ENCODE assay signal across 21 cellular contexts in genomic region chr20:6040958-6041807, GRCh38. TPM values are rescaled to one million over a fixed set of nuclear protein-coding genes. Genes with fewer than 3 reads are reported as not detected.
DNase-seq lines count a peak whose midpoint lies in the region; ATAC-seq, FAIRE-seq and TF ChIP-seq lines count a peak whose summit lies in the region.
"Had no signal": no experiment of that assay in that cellular context is flagged by ENCODE, and none has a peak within 500 bp of the region (broad histone marks: within the 10 kb centered on the region; RNA-seq: fewer than 3 reads in every experiment).

No MANE protein-coding gene starts in this region.

- no peaks in the 10 kb centered on the region for H3K9me3 Mint-ChIP-seq in activated T-cell treated with anti-CD3 and anti-CD28 coated beads, Interleukin-2, amount 50 U/mL, for 72 hours
- H3K9me3 Mint-ChIP-seq: CD4-positive, alpha-beta T cell had no signal

- H3K23ac ChIP-seq in mesenchymal stem cell (ENCODE audit: low read length in 2 of 2): no peak overlapping the region

- peak overlapping the region; percentile 15 for H4K91ac ChIP-seq in mesenchymal stem cell (ENCODE audit: low read length)

- H3K9me3 ChIP-seq in right cardiac atrium (ENCODE audit: control insufficient read depth, low read length): no peaks in the 10 kb centered on the region
- no peaks in the 10 kb centered on the region for H3K9me3 ChIP-seq in K562 (replicated peaks; ENCODE audit: control insufficient read depth, insufficient read depth, low read depth, low read length)
- no peaks in the 10 kb centered on the region for H3K9me3 ChIP-seq in mesenchymal stem cell (ENCODE audit: control insufficient read depth, low read length)
- no peaks in the 10 kb centered on the region for H3K9me3 ChIP-seq in aorta (ENCODE audit: control insufficient read depth, low read length)
- H3K9me3 ChIP-seq in prostate gland: no peaks in the 10 kb centered on the region
- H3K9me3 ChIP-seq: A549, Peyer's patch had no signal

- peaks cover 48% of the 10 kb centered on the region for H3K36me3 ChIP-seq in K562 (ENCODE audit: control insufficient read depth, insufficient read depth, low read length)
- H3K36me3 ChIP-seq in mesenchymal stem cell (ENCODE audit: control insufficient read depth in 1 of 2, insufficient read depth in 2 of 2, low read depth in 1 of 2, low read length in 2 of 2): peaks cover 54 to 55% of the 10 kb centered on the region in 2 experiments
- peaks cover 0 to 9% of the 10 kb centered on the region in 2 donors for H3K36me3 ChIP-seq in aorta (ENCODE audit: control insufficient read depth in 1 of 2, insufficient read depth in 2 of 2, low read length in 1 of 2)
- H3K36me3 ChIP-seq in prostate gland: no peaks in the 10 kb centered on the region

- no peak overlapping the region for H3K4me3 Mint-ChIP-seq in activated T-cell treated with anti-CD3 and anti-CD28 coated beads, Interleukin-2, amount 50 U/mL, for 72 hours
- H3K4me3 Mint-ChIP-seq: CD4-positive, alpha-beta T cell had no signal

- TF ChIP-seq POLR2A in K562 (conservative IDR thresholded peaks at IDR 0.05) (no peak), prostate gland (IDR thresholded peaks at IDR 0.05) (no peak)

- peaks cover 4 to 11% of the 10 kb centered on the region in 2 donors for H3K36me3 Mint-ChIP-seq in activated T-cell treated with anti-CD3 and anti-CD28 coated beads, Interleukin-2, amount 50 U/mL, for 72 hours (ENCODE audit: insufficient read depth in 2 of 2)

- H3K14ac ChIP-seq in mesenchymal stem cell (ENCODE audit: low read length in 2 of 2): no peak overlapping the region

- CTCF ChIA-PET in K562 (lab: Yijun Ruan, JAX; ENCODE audit: low intra/inter-chr PET ratio): no interaction called here

- TF ChIP-seq EP300 in K562 (IDR thresholded peaks at IDR 0.05; ENCODE audit: low read length): no peak

- H3K4me3 ChIP-seq in right cardiac atrium (ENCODE audit: low read length): no peak overlapping the region
- no peak overlapping the region for H3K4me3 ChIP-seq in K562
- no peak overlapping the region for H3K4me3 ChIP-seq in mesenchymal stem cell (ENCODE audit: insufficient read depth in 1 of 2, low read depth in 1 of 2, low read length in 2 of 2)
- H3K4me3 ChIP-seq in aorta (ENCODE audit: low read length in 2 of 2): no peak overlapping the region
- no peak overlapping the region for H3K4me3 ChIP-seq in prostate gland
- H3K4me3 ChIP-seq: A549, GM12878, Peyer's patch had no signal

- no peak overlapping the region for H2BK15ac ChIP-seq in mesenchymal stem cell (ENCODE audit: low read depth, poor library complexity, severe bottlenecking)

- H4K20me1 ChIP-seq in K562 (replicated peaks; ENCODE audit: control insufficient read depth, insufficient read depth, low read length): no peaks in the 10 kb centered on the region

- TF ChIP-seq RAD21 in K562 (CRISPR knock-in tag; conservative IDR thresholded peaks at IDR 0.05 in 1 of 2, IDR thresholded peaks at IDR 0.05 in 1 of 2): no peak

- BruUV-seq in K562 (replicated peaks; lab: Mats Ljungman, UMichigan): no TSS peak

- WGBS in right cardiac atrium: 81% methylated on average over 67 of the region's 67 CpGs
- WGBS in K562 (ENCODE audit: insufficient coverage, low coverage, missing lambda C conversion rate): 95% methylated on average over 11 of the region's 67 CpGs
- WGBS in mesenchymal stem cell: 97% methylated on average over 65 of the region's 67 CpGs
- 71 to 76% methylated on average over 67 of the region's 67 CpGs for WGBS in aorta, 2 donors
- WGBS in prostate gland: 81% methylated on average over 63 of the region's 67 CpGs

- no peak overlapping the region for H2AK5ac ChIP-seq in mesenchymal stem cell (ENCODE audit: low read length, severe bottlenecking)

- H2BK5ac ChIP-seq in mesenchymal stem cell (ENCODE audit: low read depth, low read length, poor library complexity, severe bottlenecking): no peak overlapping the region

- no peaks in the 10 kb centered on the region for H3K4me1 Mint-ChIP-seq in activated T-cell treated with anti-CD3 and anti-CD28 coated beads, Interleukin-2, amount 50 U/mL, for 72 hours (ENCODE audit: low read depth)

- FAIRE-seq in K562 (lab: Jason Lieb, UNC): no peak
- FAIRE-seq: A549, GM12878, GM19239 had no signal

- in situ Hi-C loops in K562 (cut with MboI): no loop called here

- ATAC-seq in right cardiac atrium: peak; percentile 34 to 43
- ATAC-seq in left ventricle myocardium superior: no peak
- ATAC-seq in K562: no peak
- ATAC-seq in aorta (ENCODE audit: low FRiP score): peak; percentile 23
- ATAC-seq in activated T-cell treated with anti-CD3 and anti-CD28 coated beads, Interleukin-2, amount 50 U/mL, for 72 hours (replicated peaks in 1 of 2): no peak
- ATAC-seq: GM12878 had no signal

- H3K4me1 ChIP-seq in right cardiac atrium (ENCODE audit: control insufficient read depth, insufficient read depth, low read length) (no peaks in the 10 kb centered on the region), K562 (replicated peaks in 1 of 2; ENCODE audit: control insufficient read depth in 2 of 2, insufficient read depth in 2 of 2, low read length in 2 of 2) (peaks cover 0 to 10% of the 10 kb centered on the region in 2 experiments; a peak in 1 of 5 replicates), mesenchymal stem cell (ENCODE audit: control insufficient read depth, insufficient read depth, low read depth, low read length) (peaks cover 2% of the 10 kb centered on the region), aorta (ENCODE audit: control insufficient read depth in 1 of 2, insufficient read depth in 2 of 2, low read length in 2 of 2) (no peaks in the 10 kb centered on the region), prostate gland (replicated peaks) (no peaks in the 10 kb centered on the region)
- H3K4me1 ChIP-seq: A549, Peyer's patch had no signal

- H2BK120ac ChIP-seq in mesenchymal stem cell (ENCODE audit: low read depth, low read length): no peak overlapping the region

- H3K79me1 ChIP-seq in mesenchymal stem cell (replicated peaks; ENCODE audit: low read length, poor library complexity, severe bottlenecking): peaks cover 40% of the 10 kb centered on the region

- H3K79me2 ChIP-seq in K562 (ENCODE audit: control insufficient read depth, insufficient read depth, low read length): 0 out of 3 replicates have a peak, but pooled peaks cover 1% of the 10 kb centered on the region

- no peaks in the 10 kb centered on the region for H3K27me3 ChIP-seq in right cardiac atrium (ENCODE audit: control insufficient read depth, insufficient read depth)
- no peaks in the 10 kb centered on the region for H3K27me3 ChIP-seq in K562 (ENCODE audit: control insufficient read depth in 2 of 2, insufficient read depth in 2 of 2, low read length in 2 of 2)
- H3K27me3 ChIP-seq in mesenchymal stem cell (ENCODE audit: control insufficient read depth in 1 of 2, insufficient read depth in 1 of 2, low read length in 2 of 2): no peaks in the 10 kb centered on the region
- no peaks in the 10 kb centered on the region for H3K27me3 ChIP-seq in aorta (ENCODE audit: control insufficient read depth in 1 of 2, insufficient read depth in 2 of 2, low read length in 1 of 2)
- no peaks in the 10 kb centered on the region for H3K27me3 ChIP-seq in prostate gland (replicated peaks; ENCODE audit: insufficient read depth)
- H3K27me3 ChIP-seq: Peyer's patch had no signal

- H3K9ac ChIP-seq in K562 (ENCODE audit: insufficient read depth in 1 of 2, low read depth in 2 of 2, low read length in 2 of 2) (no peak overlapping the region), mesenchymal stem cell (ENCODE audit: low read length) (no peak overlapping the region)

- DNase-seq in right cardiac atrium (no peak), left ventricle myocardium superior (no peak), K562 (ENCODE audit: extremely low read depth in 1 of 4, low spot score in 3 of 4) (no peak), mesenchymal stem cell (no peak), aorta (no peak), prostate gland (ENCODE audit: low spot score) (no peak)
- DNase-seq in activated T-cell treated with anti-CD3 and anti-CD28 coated beads, Interleukin-2, amount 50 U/mL, for 72 hours: no peak
- DNase-seq: CD4-positive, alpha-beta T cell; DMS153; MM.1S; NCI-H1092; NCI-H146; NCI-H2029 treated with DMSO at 0.1 percent for 48 hours; NCI-H2171; NCI-H446; NCI-H69; Peyer's patch had no signal

- no peak overlapping the region for H3K4ac ChIP-seq in mesenchymal stem cell (ENCODE audit: low read depth in 1 of 2, low read length in 2 of 2)

- no peak overlapping the region for H3K18ac ChIP-seq in mesenchymal stem cell (ENCODE audit: low read depth in 1 of 2, low read length in 2 of 2)

- H2AFZ ChIP-seq in K562 (ENCODE audit: low read depth, low read length) (no peak overlapping the region), mesenchymal stem cell (ENCODE audit: low read depth, low read length) (no peak overlapping the region)

- H3K27ac ChIP-seq in right cardiac atrium (ENCODE audit: low read length): no peak overlapping the region
- no peak overlapping the region for H3K27ac ChIP-seq in K562 (ENCODE audit: extremely low read depth, low read depth, low read length)
- H3K27ac ChIP-seq in mesenchymal stem cell (ENCODE audit: low read length, poor library complexity, severe bottlenecking): no peak overlapping the region
- H3K27ac ChIP-seq in aorta (ENCODE audit: low read depth in 1 of 2, low read length in 2 of 2): no peak overlapping the region
- H3K27ac ChIP-seq in prostate gland: no peak overlapping the region
- H3K27ac ChIP-seq: A549, Peyer's patch had no signal

- POLR2A ChIA-PET in K562 (lab: Yijun Ruan, JAX): interaction anchor here (1.0 kb wide), 1 partner anchor 10 kb away, joined by 3 read pairs; no protein-coding TSS in a partner anchor

- no peak for TF ChIP-seq CTCF in K562 (IDR thresholded peaks at IDR 0.05 in 2 of 3, conservative IDR thresholded peaks at IDR 0.05 in 1 of 3; ENCODE audit: insufficient read depth in 2 of 3, low read depth in 1 of 3, low read length in 3 of 3)
- TF ChIP-seq CTCF in prostate gland (IDR thresholded peaks at IDR 0.05): no peak

- no peaks in the 10 kb centered on the region for H3K27me3 Mint-ChIP-seq in activated T-cell treated with anti-CD3 and anti-CD28 coated beads, Interleukin-2, amount 50 U/mL, for 72 hours (ENCODE audit: low read depth)
- H3K27me3 Mint-ChIP-seq: CD4-positive, alpha-beta T cell had no signal

- H3K4me2 ChIP-seq in K562 (ENCODE audit: insufficient read depth, low read length) (no peak overlapping the region), mesenchymal stem cell (ENCODE audit: low read length, poor library complexity, severe bottlenecking) (no peak overlapping the region)
- H3K4me2 ChIP-seq: A549 had no signal

- H4K8ac ChIP-seq in mesenchymal stem cell (ENCODE audit: low read length): no peak overlapping the region

- H2BK12ac ChIP-seq in mesenchymal stem cell (ENCODE audit: low read length in 2 of 2): no peak overlapping the region

- no peak overlapping the region for H3K27ac Mint-ChIP-seq in activated T-cell treated with anti-CD3 and anti-CD28 coated beads, Interleukin-2, amount 50 U/mL, for 72 hours
- H3K27ac Mint-ChIP-seq: CD4-positive, alpha-beta T cell had no signal

- H3K9me1 ChIP-seq in K562 (ENCODE audit: control insufficient read depth, insufficient read depth, low read length): no peaks in the 10 kb centered on the region

- intact Hi-C loops in right cardiac atrium (cut with DNase I): no loop called here
- intact Hi-C loops in left ventricle myocardium superior (cut with micrococcal nuclease): no loop called here
- intact Hi-C loops in K562 (cut with micrococcal nuclease): no loop called here
- intact Hi-C loops in aorta (cut with DNase I): no loop called here
- intact Hi-C loops in prostate gland (cut with DNase I): no loop called here

RNA-seq across cellular contexts. Expression of gene LRRN4, which starts 12.7 kb away (rescaled TPM):
- total RNA-seq in right cardiac atrium: under 1 TPM; 0.11 to 0.77 (median 0.39) TPM
- polyA plus RNA-seq in right cardiac atrium: 0.05 TPM
- 0.99 TPM for total RNA-seq in left ventricle myocardium superior
- not detected in 2 replicates for total RNA-seq in K562 (2011; cell fraction: chromatin; rRNA removed; ENCODE audit: low replicate concordance)
- total RNA-seq in K562 (2011; cell fraction: nucleolus; rRNA removed): not detected in 2 replicates
- not detected in 2 replicates for total RNA-seq in K562 (2011; cell fraction: nucleoplasm; rRNA removed)
- not detected in 2 replicates for total RNA-seq in K562 (2014; rRNA removed)
- total RNA-seq in K562 (2014; rRNA removed; fragmentation: Illumina TruSeq; extraction: Trizol): not detected in 2 replicates
- not detected in 2 replicates for total RNA-seq in K562 (2015; rRNA removed; fragmentation: Illumina TruSeq; extraction: Trizol)
- total RNA-seq in K562 (2021): not detected in 2 replicates
- polyA plus RNA-seq in K562 (2011; rRNA removed): not detected in 2 replicates
- polyA plus RNA-seq in K562 (2011; cell fraction: cytosol; rRNA removed): not detected in 2 replicates
- polyA plus RNA-seq in K562 (2011; cell fraction: nucleus; rRNA removed): not detected in 2 replicates
- 0.04 TPM in 1 of 2 replicates, not detected in the other for polyA plus RNA-seq in K562 (2012)
- not detected in 2 replicates for polyA plus RNA-seq in K562 (2014; fragmentation: Illumina TruSeq; extraction: Trizol)
- not detected for polyA plus RNA-seq in K562 (2014; fragmentation: Nextera tagmentation; extraction: Ambion mirVana)
- not detected in 2 replicates for polyA plus RNA-seq in K562 (2014; rRNA removed)
- not detected in 2 replicates for polyA minus RNA-seq in K562 (2011; rRNA and poly(A)+ RNA removed)
- polyA minus RNA-seq in K562 (2011; cell fraction: cytosol; rRNA and poly(A)+ RNA removed): not detected in 2 replicates
- not detected in 2 replicates for polyA minus RNA-seq in K562 (2011; cell fraction: nucleus; rRNA and poly(A)+ RNA removed)
- polyA plus RNA-seq in mesenchymal stem cell (2013, experiment 1 of 2): 17.1 TPM
- polyA plus RNA-seq in mesenchymal stem cell (2013, experiment 2 of 2): 15.9 TPM
- under 1 TPM in 1 of 2 donors, not detected in 1; 0.36 TPM for total RNA-seq in aorta
- not detected for polyA plus RNA-seq in aorta
- total RNA-seq in prostate gland: under 1 TPM in 1 of 2 donors, not detected in 1; 0.68 TPM
- total RNA-seq in activated T-cell treated with anti-CD3 and anti-CD28 coated beads, Interleukin-2, amount 50 U/mL, for 72 hours: not detected
- total RNA-seq: GM12878, LHCN-M2, Peyer's patch had no signal
- polyA plus RNA-seq: A549 had no signal

RNA-seq across cellular contexts. Expression of gene CRLS1, which starts 35.3 kb away (rescaled TPM):
- total RNA-seq in right cardiac atrium (10 to 100 TPM; 75.2 to 99.0 (median 80.7) TPM), left ventricle myocardium superior (111 TPM), K562 (2014; rRNA removed) (28.3 and 28.9 TPM in 2 replicates), K562 (2014; rRNA removed; fragmentation: Illumina TruSeq; extraction: Trizol) (74.1 and 81.4 TPM in 2 replicates), K562 (2015; rRNA removed; fragmentation: Illumina TruSeq; extraction: Trizol) (49.9 and 54.3 TPM in 2 replicates), K562 (2021) (46.7 and 47.8 TPM in 2 replicates), aorta (10 to 100 TPM; 35.0 to 36.0 TPM), prostate gland (10 to 100 TPM; 43.9 to 46.5 TPM)
- polyA plus RNA-seq in right cardiac atrium (115 TPM), K562 (2011; rRNA removed) (149 and 195 TPM in 2 replicates), K562 (2014; fragmentation: Illumina TruSeq; extraction: Trizol) (51.5 and 54.2 TPM in 2 replicates), K562 (2014; fragmentation: Nextera tagmentation; extraction: Ambion mirVana) (10 to 100 TPM; 10.9 to 15.1 TPM), K562 (2014; rRNA removed) (54.7 and 57.6 TPM in 2 replicates), aorta (10 to 100 TPM; 34.2 to 43.3 TPM)
- total RNA-seq in K562 (2011; cell fraction: chromatin; rRNA removed; ENCODE audit: low replicate concordance): 36.0 and 88.9 TPM in 2 replicates
- 19.5 and 24.9 TPM in 2 replicates for total RNA-seq in K562 (2011; cell fraction: nucleolus; rRNA removed)
- total RNA-seq in K562 (2011; cell fraction: nucleoplasm; rRNA removed): 49.1 and 66.4 TPM in 2 replicates
- polyA plus RNA-seq in K562 (2011; cell fraction: cytosol; rRNA removed): 61.1 and 133 TPM in 2 replicates
- 40.1 and 97.3 TPM in 2 replicates for polyA plus RNA-seq in K562 (2011; cell fraction: nucleus; rRNA removed)
- polyA plus RNA-seq in K562 (2012): 36.6 and 43.0 TPM in 2 replicates
- polyA minus RNA-seq in K562 (2011; rRNA and poly(A)+ RNA removed): 87.3 and 128 TPM in 2 replicates
- polyA minus RNA-seq in K562 (2011; cell fraction: cytosol; rRNA and poly(A)+ RNA removed): 24.5 and 28.9 TPM in 2 replicates
- polyA minus RNA-seq in K562 (2011; cell fraction: nucleus; rRNA and poly(A)+ RNA removed): 13.7 and 29.1 TPM in 2 replicates
- 39.4 TPM for polyA plus RNA-seq in mesenchymal stem cell (2013, experiment 1 of 2)
- polyA plus RNA-seq in mesenchymal stem cell (2013, experiment 2 of 2): 39.3 TPM
- total RNA-seq in activated T-cell treated with anti-CD3 and anti-CD28 coated beads, Interleukin-2, amount 50 U/mL, for 72 hours: 10 to 100 TPM; 36.7 to 39.7 TPM

Comparison
In these comparisons a context has a peak if more than half of its experiments do, and no peak if none do; other contexts are left out.
1. ATAC-seq: peak in right cardiac atrium (2 of 2) and aorta (single experiment); none in left ventricle myocardium superior (single experiment), K562 (single experiment) and activated T-cell treated with anti-CD3 and anti-CD28 coated beads, Interleukin-2, amount 50 U/mL, for 72 hours (0 of 2).